In genomic region chr16:425082-425718, GRCh38 we compare ENCODE assay signal across 1 cellular context.
TF ChIP-seq lines count a peak whose summit lies in the region.

Gene RAB11FIP3, plus strand, starts transcription at chr16:425649. Its CDS starts 358 bp downstream, at chr16:426007.

TF ChIP-seq in GM12878, 131 proteins besides CTCF, POLR2A, EP300 and RAD21 (continued from another document and continues in another):
- TF ChIP-seq ATF2 (IDR thresholded peaks at IDR 0.05; ENCODE audit: low read length) (no peak), YBX1 (IDR thresholded peaks at IDR 0.05) (no peak), GATAD2B (conservative IDR thresholded peaks at IDR 0.05; ENCODE audit: low read depth) (peak; percentile 85), ZNF592 (IDR thresholded peaks at IDR 0.05) (no peak), MXI1 (IDR thresholded peaks at IDR 0.05; ENCODE audit: low read depth, low read length) (no peak; the same call in 1 of the 2 replicates), BRCA1 (IDR thresholded peaks at IDR 0.05; ENCODE audit: low read depth, low read length) (no peak), STAT3 (IDR thresholded peaks at IDR 0.05; ENCODE audit: low read depth, low read length) (no peak), SIN3A (IDR thresholded peaks at IDR 0.05; ENCODE audit: low read depth, low read length) (no peak; the same call in 1 of the 2 replicates), NRF1 (conservative IDR thresholded peaks at IDR 0.05; ENCODE audit: low read depth, low read length) (no peak), ZNF622 (IDR thresholded peaks at IDR 0.05) (no peak), MEF2B (IDR thresholded peaks at IDR 0.05; ENCODE audit: partially characterized antibody, poor library complexity, severe bottlenecking) (no peak), STAT1 (conservative IDR thresholded peaks at IDR 0.05) (no peak), SMC3 (IDR thresholded peaks at IDR 0.05; ENCODE audit: borderline replicate concordance, low read length) (no peak), REST (IDR thresholded peaks at IDR 0.05; ENCODE audit: low read depth, low read length) (no peak), DPF2 (IDR thresholded peaks at IDR 0.05) (peak; percentile 67), TCF7 (IDR thresholded peaks at IDR 0.05; ENCODE audit: borderline replicate concordance) (no peak), CUX1 (IDR thresholded peaks at IDR 0.05; ENCODE audit: insufficient replicate concordance, low read depth, low read length) (no peak), SREBF2 (IDR thresholded peaks at IDR 0.05; ENCODE audit: low read length) (no peak), BCL11A (IDR thresholded peaks at IDR 0.05; ENCODE audit: low read depth, low read length) (no peak), BCL3 (IDR thresholded peaks at IDR 0.05; ENCODE audit: borderline replicate concordance, insufficient read depth, low read depth, low read length, poor library complexity, severe bottlenecking) (no peak), HSF1 (IDR thresholded peaks at IDR 0.05; ENCODE audit: low read depth, low read length) (no peak), POLR2AphosphoS5 (IDR thresholded peaks at IDR 0.05; ENCODE audit: low read length) (peak; percentile 41; the same call in 1 of the 2 replicates), SMARCA5 (IDR thresholded peaks at IDR 0.05) (no peak), ZBTB33 (IDR thresholded peaks at IDR 0.05) (no peak), PAX8 (IDR thresholded peaks at IDR 0.05) (no peak), MAX (IDR thresholded peaks at IDR 0.05; ENCODE audit: low read depth, low read length) (0 out of 2 replicates have a peak, but pooled peaks have one; percentile 44), TAF1 (IDR thresholded peaks at IDR 0.05; ENCODE audit: borderline replicate concordance, low read depth, low read length) (peak; percentile 67; the same call in 1 of the 2 replicates), JUNB (IDR thresholded peaks at IDR 0.05) (no peak), ZNF24 (IDR thresholded peaks at IDR 0.05) (no peak), SPI1 (IDR thresholded peaks at IDR 0.05; ENCODE audit: borderline replicate concordance, insufficient read depth, low read depth, low read length) (no peak), JUND (IDR thresholded peaks at IDR 0.05; ENCODE audit: low read depth, low read length) (0 out of 2 replicates have a peak, but pooled peaks have one; percentile 26), NR2C2 (IDR thresholded peaks at IDR 0.05; ENCODE audit: borderline replicate concordance, control insufficient read depth, insufficient read length, low read depth) (no peak), RCOR1 (conservative IDR thresholded peaks at IDR 0.05; ENCODE audit: low read depth, low read length) (no peak), ELK1 (IDR thresholded peaks at IDR 0.05; ENCODE audit: low read depth, low read length) (no peak)
